In the genomic region with DNA sequence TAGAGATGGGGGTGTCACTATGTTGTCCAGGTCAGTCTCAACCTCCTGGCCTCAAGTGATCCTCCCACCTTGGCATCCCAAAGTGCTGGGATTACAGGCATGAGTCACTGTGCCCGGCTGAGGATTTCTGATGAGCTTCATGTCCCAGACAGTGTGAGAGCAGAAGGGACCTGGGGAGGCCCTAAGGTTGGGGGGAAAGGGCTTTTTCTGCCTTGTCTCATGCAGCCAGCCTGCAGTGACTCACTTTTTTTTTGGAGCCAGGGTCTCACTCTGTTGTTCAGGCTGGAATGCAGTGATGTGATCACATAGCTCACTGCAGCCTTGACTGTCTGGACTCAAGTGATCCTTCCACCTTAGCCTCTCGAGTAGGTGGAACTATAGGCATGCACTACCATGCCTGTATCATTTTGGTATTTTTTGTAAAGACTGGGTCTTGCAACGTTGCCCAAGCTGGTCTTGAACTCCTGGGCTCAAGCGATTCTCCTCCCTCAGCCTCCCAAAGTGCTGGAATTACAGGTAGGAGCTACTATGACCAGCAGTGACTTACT, we compare ENCODE assay signal across 13 cellular contexts. TPM values are rescaled to one million over a fixed set of nuclear protein-coding genes. Genes with fewer than 3 reads are reported as not detected.
DNase-seq lines count a peak whose midpoint lies in the region; ATAC-seq and TF ChIP-seq lines count a peak whose summit lies in the region.
"Had no signal": no experiment of that assay in that cellular context is flagged by ENCODE, and none has a peak within 500 bp of the region (broad histone marks: within the 10 kb centered on the region; RNA-seq: fewer than 3 reads in every experiment).

No MANE protein-coding gene starts in this region.

- ATAC-seq in PC-3 (peak; percentile 42; the same call in 1 of the 2 replicates), HG02623 (IDR thresholded peaks at IDR 0.05; ENCODE audit: unreplicated experiment) (no peak)

- no peaks in the 10 kb centered on the region for H3K9me2 ChIP-seq in PC-3 (replicated peaks; ENCODE audit: low read length)

- H3K4me2 ChIP-seq in PC-3 (ENCODE audit: low read length) (no peak overlapping the region), smooth muscle cell (peak overlapping the region; percentile 24)
- H3K4me2 ChIP-seq: BLaER1 treated with 17β-estradiol and CSF1 and Interleukin-3, amounts not matched to agents 10 nM and 100 nM had no signal

- no peak for TF ChIP-seq POLR2A in breast epithelium (IDR thresholded peaks at IDR 0.05)

- intact Hi-C loops in PC-3 (cut with micrococcal nuclease) = no loop called here
- intact Hi-C loops in breast epithelium (cut with DNase I; ENCODE audit: low total_unique reads) = no loop called here

- no peaks in the 10 kb centered on the region for H3K79me2 ChIP-seq in PC-3 (ENCODE audit: low read length)
- no peaks in the 10 kb centered on the region for H3K79me2 ChIP-seq in smooth muscle cell (ENCODE audit: low read depth)

- H3K4me3 ChIP-seq in PC-3 (ENCODE audit: low read length) = no peak overlapping the region
- no peak overlapping the region for H3K4me3 ChIP-seq in smooth muscle cell
- H3K4me3 ChIP-seq in breast epithelium = no peak overlapping the region
- H3K4me3 ChIP-seq: BLaER1 treated with 17β-estradiol and CSF1 and Interleukin-3, amounts not matched to agents 10 nM and 100 nM had no signal

- H3K27me3 ChIP-seq in PC-3 (ENCODE audit: low read length) (no peaks in the 10 kb centered on the region), smooth muscle cell (ENCODE audit: low read depth) (no peaks in the 10 kb centered on the region), breast epithelium (no peaks in the 10 kb centered on the region)
- H3K27me3 ChIP-seq: BLaER1 treated with 17β-estradiol and CSF1 and Interleukin-3, amounts not matched to agents 10 nM and 100 nM had no signal

- H3K36me3 ChIP-seq in PC-3 (ENCODE audit: low read depth, low read length) = no peaks in the 10 kb centered on the region
- H3K36me3 ChIP-seq in smooth muscle cell (ENCODE audit: low read depth) = no peaks in the 10 kb centered on the region
- H3K36me3 ChIP-seq in breast epithelium = no peaks in the 10 kb centered on the region
- H3K36me3 ChIP-seq: BLaER1 treated with 17β-estradiol and CSF1 and Interleukin-3, amounts not matched to agents 10 nM and 100 nM had no signal

- no peaks in the 10 kb centered on the region for H3K9me3 ChIP-seq in PC-3 (ENCODE audit: low read length)
- no peaks in the 10 kb centered on the region for H3K9me3 ChIP-seq in smooth muscle cell (replicated peaks; ENCODE audit: low read depth)
- no peaks in the 10 kb centered on the region for H3K9me3 ChIP-seq in breast epithelium

- DNase-seq in ELF-1 (ENCODE audit: low read depth, low spot score) = peak; percentile 60
- DNase-seq in PC-3 = no peak
- peak; percentile 98 for DNase-seq in islet precursor cell
- no peak for DNase-seq in smooth muscle cell (lab: John Stamatoyannopoulos, UW; ENCODE audit: unreplicated experiment)
- DNase-seq in breast epithelium (ENCODE audit: low spot score in 2 of 2) = no peak
- no peak for DNase-seq in NCI-H510A treated with DMSO at 0.1 percent for 48 hours (lab: John Stamatoyannopoulos, UW)
- DNase-seq: HCEC 1CT, NCI-H1048, NCI-H1694 treated with DMSO at 0.1 percent for 48 hours, SHP77 had no signal

- H2AFZ ChIP-seq in PC-3 (ENCODE audit: low read length) (no peak overlapping the region), smooth muscle cell (ENCODE audit: low read depth) (no peak overlapping the region)

- no TSS peak for BruUV-seq in PC-3 (replicated peaks; lab: Mats Ljungman, UMichigan)

- TF ChIP-seq CTCF in PC-3 (conservative IDR thresholded peaks at IDR 0.05; ENCODE audit: low read depth, low read length) (no peak), smooth muscle cell (IDR thresholded peaks at IDR 0.05; ENCODE audit: borderline replicate concordance, insufficient read depth, poor library complexity, severe bottlenecking) (no peak), breast epithelium (IDR thresholded peaks at IDR 0.05) (no peak)

- H3K9ac ChIP-seq in PC-3 (ENCODE audit: low read length) = no peak overlapping the region
- peak overlapping the region; percentile 63 for H3K9ac ChIP-seq in smooth muscle cell (ENCODE audit: low read depth)

- H3K4me1 ChIP-seq in PC-3 (ENCODE audit: insufficient read depth, low read length) = no peaks in the 10 kb centered on the region
- H3K4me1 ChIP-seq in smooth muscle cell (ENCODE audit: low read depth) = peaks cover 13% of the 10 kb centered on the region
- no peaks in the 10 kb centered on the region for H3K4me1 ChIP-seq in breast epithelium

- H3F3A ChIP-seq in PC-3 (ENCODE audit: low read length, unreplicated experiment) (no peaks in the 10 kb centered on the region), smooth muscle cell (ENCODE audit: low read depth) (peaks cover 2% of the 10 kb centered on the region)

- no peaks in the 10 kb centered on the region for H4K20me1 ChIP-seq in PC-3 (ENCODE audit: low read length)
- H4K20me1 ChIP-seq in smooth muscle cell (ENCODE audit: low read depth) = no peaks in the 10 kb centered on the region
- H4K20me1 ChIP-seq: BLaER1 treated with 17β-estradiol and CSF1 and Interleukin-3, amounts not matched to agents 10 nM and 100 nM had no signal

- WGBS in smooth muscle cell (ENCODE audit: low lambda C conversion rate) = 47% methylated on average over 4 of the region's 4 CpGs

- POLR2A ChIA-PET in PC-3 (lab: Charles Lee; ENCODE audit: unreplicated experiment) = no interaction called here

- CTCF ChIA-PET in PC-3 (lab: Charles Lee) = no interaction called here

- H3K27ac ChIP-seq in PC-3 (ENCODE audit: low read length) = no peak overlapping the region
- H3K27ac ChIP-seq in smooth muscle cell (ENCODE audit: low read depth) = peak overlapping the region; percentile 95
- H3K27ac ChIP-seq in breast epithelium = no peak overlapping the region
- H3K27ac ChIP-seq: BLaER1 treated with 17β-estradiol and CSF1 and Interleukin-3, amounts not matched to agents 10 nM and 100 nM; HL-60 had no signal

RNA-seq across cellular contexts. Expression of gene COL26A1, which starts 14.6 kb away (rescaled TPM):
- total RNA-seq in PC-3 (2014; rRNA removed) (not detected in 2 replicates), smooth muscle cell (4.9 and 6.1 TPM in 2 replicates), breast epithelium (not detected)
- 7.4 and 13.2 TPM in 2 replicates for polyA plus RNA-seq in smooth muscle cell

RNA-seq across cellular contexts. Expression of gene IFT22, which starts 55.7 kb away (rescaled TPM):
- total RNA-seq in PC-3 (2014; rRNA removed) (27.1 and 32.8 TPM in 2 replicates), smooth muscle cell (36.8 and 52.7 TPM in 2 replicates), breast epithelium (10 to 100 TPM; 19.7 to 33.4 (median 24.5) TPM)
- polyA plus RNA-seq in smooth muscle cell = 46.2 and 51.9 TPM in 2 replicates

Comparison
In these comparisons a context has a peak if more than half of its experiments do, and no peak if none do; other contexts are left out.
1. DNase-seq: peak in ELF-1 (single experiment) and islet precursor cell (single experiment); none in PC-3 (single experiment), smooth muscle cell (single experiment), breast epithelium (0 of 2) and NCI-H510A treated with DMSO at 0.1 percent for 48 hours (single experiment).